ENCODE assay signal across 23 cellular contexts in the genomic region with DNA sequence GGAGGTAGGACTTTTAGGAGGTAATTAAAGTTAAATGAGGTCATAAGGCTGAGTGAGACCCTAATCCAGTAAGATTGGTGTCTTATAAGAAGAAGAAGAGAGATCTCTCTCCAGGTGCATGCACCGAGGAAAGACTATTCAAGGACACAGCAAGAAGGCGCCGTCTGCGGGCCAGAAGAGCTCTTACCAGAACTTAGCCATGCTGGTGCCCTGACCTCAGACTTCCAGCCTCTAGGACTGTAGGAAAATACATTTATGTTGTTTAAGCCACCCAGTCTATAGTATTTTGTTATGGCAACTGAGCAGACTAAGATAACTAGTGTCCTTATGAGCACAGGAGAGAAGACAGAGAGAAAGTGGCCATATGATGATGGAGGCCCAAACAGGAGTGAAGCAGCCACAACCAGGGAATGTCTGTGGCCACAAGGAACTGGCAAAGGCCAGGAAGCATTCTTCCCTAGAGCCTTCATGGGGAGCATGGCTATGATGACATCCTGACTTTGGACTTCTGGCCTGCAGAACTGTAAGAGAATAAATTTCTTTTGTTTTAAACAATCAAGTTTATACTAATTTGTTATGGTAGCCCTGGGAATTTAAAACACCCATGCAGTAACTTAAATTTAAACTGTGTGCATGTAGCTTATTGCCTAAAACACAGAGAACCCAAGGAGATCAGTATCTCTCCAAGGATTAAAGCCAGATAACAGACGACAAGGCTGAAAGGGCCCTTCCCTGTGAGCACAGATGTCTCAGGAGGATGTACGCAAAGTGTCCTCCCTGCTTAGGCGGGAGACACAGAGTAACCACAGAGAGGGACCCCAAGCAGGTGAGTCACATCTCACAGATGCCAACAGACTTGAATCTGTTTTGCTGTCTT.
"Had no signal": no experiment of that assay in that cellular context is flagged by ENCODE, and none has a peak within 500 bp of the region (broad histone marks: within the 10 kb centered on the region; RNA-seq: fewer than 3 reads in every experiment).

No MANE protein-coding gene starts in this region.

- H3K27ac Mint-ChIP-seq: activated CD8-positive, alpha-beta memory T cell treated with anti-CD3 and anti-CD28 coated beads, Interleukin-2, amount 10 ng/mL, durations not matched to agents 7 days and 5 days; activated naive CD4-positive, alpha-beta T cell treated with anti-CD3 and anti-CD28 coated beads, Interleukin-2, amount 50 U/mL, for 24 hours; dendritic cell treated with granulocyte-macrophage colony-stimulating factor and Interleukin-4, amounts not matched to agents 40 ng/mL and 50 ng/mL, for 4 days; naive thymus-derived CD8-positive, alpha-beta T cell had no signal

- H3K4me3 ChIP-seq: left lung, mucosa of descending colon, tibial artery, uterus had no signal

- DNase-seq: activated CD4-positive, alpha-beta T cell treated with anti-CD3 and anti-CD28 coated beads for 1 hour; activated CD4-positive, alpha-beta T cell treated with anti-CD3 and anti-CD28 coated beads, Interleukin-2, amount 50 U/mL, for 4 hours; activated CD8-positive, alpha-beta memory T cell treated with anti-CD3 and anti-CD28 coated beads, Interleukin-2, amount 10 ng/mL, durations not matched to agents 7 days and 5 days; activated effector memory CD4-positive, alpha-beta T cell treated with anti-CD3 and anti-CD28 coated beads, Interleukin-2, amount 50 U/mL, for 16 hours; activated T-cell treated with anti-CD3 and anti-CD28 coated beads, Interleukin-2, amount 50 U/mL, for 4 hours; amygdala; effector memory CD4-positive, alpha-beta T cell; foreskin fibroblast; hypothalamus; kidney; left lung; mammary epithelial cell; mucosa of descending colon; naive thymus-derived CD8-positive, alpha-beta T cell; right cardiac atrium; small intestine; stimulated activated CD4-positive, alpha-beta T cell treated with anti-CD3 and anti-CD28 coated beads, Interleukin-4, amount 100 ng/mL, for 24 hours; stimulated activated naive CD4-positive, alpha-beta T cell; T1000; tibial artery; uterus had no signal

- H3K36me3 Mint-ChIP-seq: activated CD8-positive, alpha-beta memory T cell treated with anti-CD3 and anti-CD28 coated beads, Interleukin-2, amount 10 ng/mL, durations not matched to agents 7 days and 5 days; activated naive CD4-positive, alpha-beta T cell treated with anti-CD3 and anti-CD28 coated beads, Interleukin-2, amount 50 U/mL, for 24 hours; naive thymus-derived CD8-positive, alpha-beta T cell had no signal

- H3K9me3 Mint-ChIP-seq: activated naive CD4-positive, alpha-beta T cell treated with anti-CD3 and anti-CD28 coated beads, Interleukin-2, amount 50 U/mL, for 24 hours; activated T-cell treated with anti-CD3 and anti-CD28 coated beads, Interleukin-2, amount 50 U/mL, for 4 hours; dendritic cell treated with granulocyte-macrophage colony-stimulating factor and Interleukin-4, amounts not matched to agents 40 ng/mL and 50 ng/mL, for 4 days; naive thymus-derived CD8-positive, alpha-beta T cell had no signal

- H3K27me3 Mint-ChIP-seq: dendritic cell treated with granulocyte-macrophage colony-stimulating factor and Interleukin-4, amounts not matched to agents 40 ng/mL and 50 ng/mL, for 4 days; naive thymus-derived CD8-positive, alpha-beta T cell had no signal

- ATAC-seq: activated CD8-positive, alpha-beta memory T cell treated with anti-CD3 and anti-CD28 coated beads, Interleukin-2, amount 10 ng/mL, durations not matched to agents 7 days and 5 days; activated T-cell treated with anti-CD3 and anti-CD28 coated beads, Interleukin-2, amount 50 U/mL, for 4 hours; left lung; mucosa of descending colon; naive thymus-derived CD8-positive, alpha-beta T cell; right cardiac atrium had no signal

- H3K4me3 Mint-ChIP-seq: activated CD8-positive, alpha-beta memory T cell treated with anti-CD3 and anti-CD28 coated beads, Interleukin-2, amount 10 ng/mL, durations not matched to agents 7 days and 5 days; activated naive CD4-positive, alpha-beta T cell treated with anti-CD3 and anti-CD28 coated beads, Interleukin-2, amount 50 U/mL, for 24 hours; activated T-cell treated with anti-CD3 and anti-CD28 coated beads, Interleukin-2, amount 50 U/mL, for 4 hours; dendritic cell treated with granulocyte-macrophage colony-stimulating factor and Interleukin-4, amounts not matched to agents 40 ng/mL and 50 ng/mL, for 4 days; naive thymus-derived CD8-positive, alpha-beta T cell had no signal

- H3K4me1 Mint-ChIP-seq: activated CD8-positive, alpha-beta memory T cell treated with anti-CD3 and anti-CD28 coated beads, Interleukin-2, amount 10 ng/mL, durations not matched to agents 7 days and 5 days; activated naive CD4-positive, alpha-beta T cell treated with anti-CD3 and anti-CD28 coated beads, Interleukin-2, amount 50 U/mL, for 24 hours; naive thymus-derived CD8-positive, alpha-beta T cell had no signal
